Comparison of ENCODE assay signal across 8 cellular contexts in genomic region chr6:151389640-151390275, GRCh38. TPM values are rescaled to one million over a fixed set of nuclear protein-coding genes. Genes with fewer than 3 reads are reported as not detected.
DNase-seq lines count a peak whose midpoint lies in the region; ATAC-seq and TF ChIP-seq lines count a peak whose summit lies in the region.

No MANE protein-coding gene starts in this region.

- H3K36me3 ChIP-seq in WERI-Rb-1 (peaks cover 12% of the 10 kb centered on the region), tibial nerve (no peaks in the 10 kb centered on the region)

- H3K4me1 Mint-ChIP-seq in mesothelial cell of epicardium, result peaks cover 45% of the 10 kb centered on the region

- peak overlapping the region; percentile 98 for H3K27ac Mint-ChIP-seq in mesothelial cell of epicardium

- H3K27ac ChIP-seq in WERI-Rb-1, result peak overlapping the region; percentile 99
- H3K27ac ChIP-seq in epithelial cell of prostate, result peak overlapping the region; percentile 99
- peak overlapping the region; percentile 97 to 99 (median 98) for H3K27ac ChIP-seq in tibial nerve

- H3K4me3 ChIP-seq in AG09309 (ENCODE audit: control insufficient read depth, low read depth, low read length) (peak overlapping the region; percentile 58), WERI-Rb-1 (ENCODE audit: low read depth, low read length) (peak overlapping the region; percentile 86), tibial nerve (peak overlapping the region; percentile 84 to 100 (median 96))

- no peaks in the 10 kb centered on the region for H3K27me3 Mint-ChIP-seq in mesothelial cell of epicardium (ENCODE audit: low read depth)

- peaks cover 0 to 57% (median 32%) of the 10 kb centered on the region in 4 donors for H3K4me1 ChIP-seq in tibial nerve

- DNase-seq in AG09309 (ENCODE audit: low read depth) (peak; percentile 48), NCI-H146 (lab: John Stamatoyannopoulos, UW) (peak; percentile 89), WERI-Rb-1 (peak; percentile 35), epithelial cell of prostate (ENCODE audit: low read depth, low spot score) (no peak), mesothelial cell of epicardium (ENCODE audit: low spot score in 2 of 2, unreplicated experiment in 2 of 2) (no peak), tibial nerve (ENCODE audit: low spot score in 2 of 2) (peak; percentile 54 to 68)

- H3K9me3 ChIP-seq in WERI-Rb-1 (ENCODE audit: severe bottlenecking), result no peaks in the 10 kb centered on the region
- no peaks in the 10 kb centered on the region for H3K9me3 ChIP-seq in tibial nerve

- H3K4me3 Mint-ChIP-seq in mesothelial cell of epicardium, result peak overlapping the region; percentile 80

- TF ChIP-seq POLR2A in GM15510 (IDR thresholded peaks at IDR 0.05; ENCODE audit: borderline replicate concordance, extremely low read depth, insufficient read length) (peak; percentile 94), tibial nerve (IDR thresholded peaks at IDR 0.05) (peak; percentile 41 to 83)

- peak in 1 of 2 donors; percentile 74 for TF ChIP-seq EP300 in tibial nerve (IDR thresholded peaks at IDR 0.05)

- 0 to 1% methylated on average over 11 to 22 of the region's 54 CpGs for WGBS in tibial nerve, 2 donors

- H3K27me3 ChIP-seq in WERI-Rb-1 (ENCODE audit: insufficient read depth, low read depth, severe bottlenecking) (no peaks in the 10 kb centered on the region), tibial nerve (no peaks in the 10 kb centered on the region)

- peaks cover 1% of the 10 kb centered on the region for H3K36me3 Mint-ChIP-seq in mesothelial cell of epicardium

- peak; percentile 74 for ATAC-seq in HG02798 (IDR thresholded peaks at IDR 0.05; ENCODE audit: poor library complexity, unreplicated experiment)

- TF ChIP-seq CTCF in AG09309 (IDR thresholded peaks at IDR 0.05; ENCODE audit: control insufficient read depth, insufficient read depth, low read depth, low read length, missing control alignments) (no peak), WERI-Rb-1 (IDR thresholded peaks at IDR 0.05; ENCODE audit: low read depth, low read length) (no peak), mesothelial cell of epicardium (IDR thresholded peaks at IDR 0.05; ENCODE audit: unreplicated experiment) (no peak), tibial nerve (IDR thresholded peaks at IDR 0.05) (no peak)

- H3K9me3 Mint-ChIP-seq in mesothelial cell of epicardium, result no peaks in the 10 kb centered on the region

RNA-seq across cellular contexts. Expression of gene ZBTB2, which starts 1.6 kb away (rescaled TPM):
- total RNA-seq in mesothelial cell of epicardium, result 15.2 to 16.1 TPM (median 15.8 TPM) in 3 replicates
- total RNA-seq in tibial nerve, result 10 to 100 TPM in 2 of 4 donors, 1 to 10 TPM in 2; 5.7 to 13.8 (median 10.2) TPM

Comparison
In these comparisons a context has a peak if more than half of its experiments do, and no peak if none do; other contexts are left out.
1. DNase-seq: peak in AG09309 (single experiment), NCI-H146 (single experiment), WERI-Rb-1 (single experiment) and tibial nerve (2 of 2); none in epithelial cell of prostate (single experiment) and mesothelial cell of epicardium (0 of 2).
2. Peak in every context shown above with its lines, with median percentiles within 50 percentile points of each other: H3K4me3 ChIP-seq and H3K27ac ChIP-seq.